Comparison of ENCODE assay signal across 22 cellular contexts in the genomic region with DNA sequence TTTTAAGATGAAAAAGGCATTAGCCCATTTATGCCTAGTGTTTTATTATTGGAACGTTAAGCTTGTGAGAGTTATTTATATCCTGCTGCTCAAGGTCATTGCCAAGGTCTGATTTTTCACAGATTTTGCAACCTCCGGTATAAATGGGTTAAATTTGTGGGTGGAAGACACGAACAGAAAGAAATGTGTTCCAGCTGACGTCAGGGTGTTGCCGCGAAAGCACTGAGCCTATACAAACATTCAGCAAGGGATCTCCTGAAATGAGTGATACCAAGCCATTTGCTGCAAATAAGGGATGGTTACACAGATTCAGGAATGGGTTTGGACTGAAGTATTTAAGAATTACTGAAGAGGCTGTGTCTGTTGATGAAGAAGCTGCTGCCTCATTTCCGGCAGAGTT. TPM values are rescaled to one million over a fixed set of nuclear protein-coding genes. Genes with fewer than 3 reads are reported as not detected.
DNase-seq lines count a peak whose midpoint lies in the region; ATAC-seq, FAIRE-seq and TF ChIP-seq lines count a peak whose summit lies in the region.
"Had no signal": no experiment of that assay in that cellular context is flagged by ENCODE, and none has a peak within 500 bp of the region (broad histone marks: within the 10 kb centered on the region; RNA-seq: fewer than 3 reads in every experiment).

No MANE protein-coding gene starts in this region.

- H3K36me3 ChIP-seq in K562 (ENCODE audit: control insufficient read depth, insufficient read depth, low read length) (peaks cover 62% of the 10 kb centered on the region), HepG2 (replicated peaks in 1 of 2; ENCODE audit: control insufficient read depth in 1 of 2, insufficient read depth in 2 of 2, low read length in 2 of 2) (peaks cover 4 to 6% of the 10 kb centered on the region in 2 experiments; a peak in 2 of 5 replicates)
- H3K36me3 ChIP-seq: prostate gland had no signal

- FAIRE-seq in K562 (lab: Jason Lieb, UNC) (no peak), HepG2 (lab: Jason Lieb, UNC) (no peak)
- FAIRE-seq: endometrium, GM18507, TTC549 had no signal

- intact Hi-C loops in K562 (cut with micrococcal nuclease) = no loop called here
- intact Hi-C loops in HepG2 (cut with micrococcal nuclease; ENCODE audit: unreplicated experiment) = no loop called here

- in situ Hi-C loops in K562 (cut with MboI) = no loop called here
- in situ Hi-C loops in HepG2 (cut with HindIII; ENCODE audit: extremely low pct_ligation_motif_present, low pct_unique_long_range_greater_than_20kb) = no loop called here

- no peak for TF ChIP-seq CTCF in 22Rv1 (IDR thresholded peaks at IDR 0.05)
- TF ChIP-seq CTCF in K562 (IDR thresholded peaks at IDR 0.05 in 2 of 3, conservative IDR thresholded peaks at IDR 0.05 in 1 of 3; ENCODE audit: insufficient read depth in 2 of 3, low read depth in 1 of 3, low read length in 3 of 3) = no peak
- TF ChIP-seq CTCF in HepG2 (CRISPR knock-in tag; IDR thresholded peaks at IDR 0.05) = no peak

- H4K20me1 ChIP-seq in K562 (replicated peaks; ENCODE audit: control insufficient read depth, insufficient read depth, low read length) = 0 out of 2 replicates have a peak, but pooled peaks cover 3% of the 10 kb centered on the region
- H4K20me1 ChIP-seq in HepG2 (ENCODE audit: insufficient read depth, low read length) = no peaks in the 10 kb centered on the region

- H3K27me3 ChIP-seq in K562 (ENCODE audit: control insufficient read depth in 2 of 2, insufficient read depth in 2 of 2, low read length in 2 of 2) = no peaks in the 10 kb centered on the region
- no peaks in the 10 kb centered on the region for H3K27me3 ChIP-seq in HepG2 (ENCODE audit: control insufficient read depth in 1 of 2, insufficient read depth in 2 of 2, low read length in 2 of 2)
- H3K27me3 ChIP-seq: adrenal gland had no signal

- peak; percentile 33 for DNase-seq in EL
- no peak for DNase-seq in K562 (ENCODE audit: extremely low read depth in 1 of 4, low spot score in 3 of 4)
- DNase-seq in HepG2 (ENCODE audit: low spot score) = no peak
- DNase-seq in NCI-H2081 treated with DMSO at 0.1 percent for 48 hours (lab: John Stamatoyannopoulos, UW) = no peak
- DNase-seq in NCI-H2107 treated with DMSO at 0.1 percent for 48 hours (lab: John Stamatoyannopoulos, UW; ENCODE audit: unreplicated experiment) = no peak
- no peak for DNase-seq in GF-D8 (lab: John Stamatoyannopoulos, UW)
- DNase-seq: activated CD4-positive, alpha-beta T cell treated with anti-CD3 and anti-CD28 coated beads, Interleukin-2, amount 10 ng/mL, durations not matched to agents 7 days and 5 days; activated T-cell treated with anti-CD3 and anti-CD28 coated beads, Interleukin-2, amount 50 U/mL, for 48 hours; glutamatergic neuron; lower lobe of right lung; MV-4-11; naive thymus-derived CD4-positive, alpha-beta T cell; NCI-H2081; NCI-H526; stimulated activated naive CD8-positive, alpha-beta T cell treated with anti-CD3 and anti-CD28 coated beads, Interleukin-15, amount 100 ng/mL, for 72 hours had no signal

- H3K9ac ChIP-seq in K562 (ENCODE audit: insufficient read depth in 1 of 2, low read depth in 2 of 2, low read length in 2 of 2) (no peak overlapping the region), HepG2 (ENCODE audit: insufficient read depth, low read depth, low read length) (no peak overlapping the region)

- no peak for TF ChIP-seq RAD21 in K562 (CRISPR knock-in tag; conservative IDR thresholded peaks at IDR 0.05 in 1 of 2, IDR thresholded peaks at IDR 0.05 in 1 of 2)
- no peak for TF ChIP-seq RAD21 in HepG2 (CRISPR knock-in tag; IDR thresholded peaks at IDR 0.05)

- 69% methylated on average over 7 of the region's 7 CpGs for WGBS in K562 (ENCODE audit: insufficient coverage, low coverage, missing lambda C conversion rate)
- WGBS in HepG2 (ENCODE audit: low lambda C conversion rate) = 80% methylated on average over 7 of the region's 7 CpGs

- H2AFZ ChIP-seq in K562 (ENCODE audit: low read depth, low read length) (no peak overlapping the region), HepG2 (ENCODE audit: low read length) (no peak overlapping the region)

- no peaks in the 10 kb centered on the region for H3K9me3 ChIP-seq in K562 (replicated peaks; ENCODE audit: control insufficient read depth, insufficient read depth, low read depth, low read length)
- H3K9me3 ChIP-seq in HepG2 (ENCODE audit: low read length) = no peaks in the 10 kb centered on the region
- H3K9me3 ChIP-seq: adrenal gland, lower lobe of right lung, prostate gland had no signal

- no peaks in the 10 kb centered on the region for H3K9me1 ChIP-seq in K562 (ENCODE audit: control insufficient read depth, insufficient read depth, low read length)

- TSS peak; percentile 16 for BruUV-seq in K562 (replicated peaks; lab: Mats Ljungman, UMichigan)
- BruUV-seq in HepG2 (replicated peaks; lab: Mats Ljungman, UMichigan) = TSS peak; percentile 18

- H3K27ac ChIP-seq in 22Rv1 = 0 out of 2 replicates have a peak overlapping the region, but pooled peaks have one; percentile 1
- no peak overlapping the region for H3K27ac ChIP-seq in K562 (ENCODE audit: extremely low read depth, low read depth, low read length)
- no peak overlapping the region for H3K27ac ChIP-seq in HepG2 (ENCODE audit: extremely low read length, insufficient read depth, low read length)
- H3K27ac ChIP-seq: lower lobe of right lung, prostate gland had no signal

- TF ChIP-seq POLR2A in K562 (conservative IDR thresholded peaks at IDR 0.05) (no peak), HepG2 (IDR thresholded peaks at IDR 0.05; ENCODE audit: insufficient read depth in 1 of 2, low read depth in 2 of 2, low read length in 2 of 2) (no peak)

- TF ChIP-seq EP300 in K562 (IDR thresholded peaks at IDR 0.05; ENCODE audit: low read length) (no peak), HepG2 (IDR thresholded peaks at IDR 0.05; ENCODE audit: low read depth in 2 of 2, low read length in 2 of 2) (no peak), HepG2 (CRISPR knock-in tag; IDR thresholded peaks at IDR 0.05; ENCODE audit: borderline replicate concordance) (no peak)

- POLR2A ChIA-PET in K562 (lab: Yijun Ruan, JAX) = no interaction called here
- POLR2A ChIA-PET in HepG2 (lab: Yijun Ruan, JAX) = no interaction called here

- CTCF ChIA-PET in K562 (lab: Yijun Ruan, JAX; ENCODE audit: low intra/inter-chr PET ratio) (interaction anchor here (0.5 kb wide), 1 partner anchor 309 kb away, joined by 3 read pairs; no protein-coding TSS in a partner anchor), HepG2 (lab: Yijun Ruan, JAX; ENCODE audit: low intra/inter-chr PET ratio, low total read pairs) (no interaction called here)

- no peak overlapping the region for H3K4me3 ChIP-seq in K562
- no peak overlapping the region for H3K4me3 ChIP-seq in HepG2 (replicated peaks in 1 of 3; ENCODE audit: insufficient read depth in 1 of 3, low read depth in 2 of 3, low read length in 3 of 3)
- H3K4me3 ChIP-seq: adrenal gland, lower lobe of right lung, prostate gland had no signal

- H3K4me1 ChIP-seq in K562 (replicated peaks in 1 of 2; ENCODE audit: control insufficient read depth in 2 of 2, insufficient read depth in 2 of 2, low read length in 2 of 2) (no peaks in the 10 kb centered on the region), HepG2 (ENCODE audit: insufficient read depth, low read length) (no peaks in the 10 kb centered on the region)
- H3K4me1 ChIP-seq: lower lobe of right lung, prostate gland had no signal

- ATAC-seq in K562 = no peak
- peak; percentile 19; the same call in 2 of the 3 replicates for ATAC-seq in HepG2
- no peak for ATAC-seq in GM21825 (IDR thresholded peaks at IDR 0.05; ENCODE audit: unreplicated experiment)
- ATAC-seq: lower lobe of right lung; naive thymus-derived CD4-positive, alpha-beta T cell; stimulated activated naive CD8-positive, alpha-beta T cell treated with anti-CD3 and anti-CD28 coated beads, Interleukin-15, amount 100 ng/mL, for 72 hours had no signal

- H3K79me2 ChIP-seq in K562 (ENCODE audit: control insufficient read depth, insufficient read depth, low read length) (no peaks in the 10 kb centered on the region; the same call in 2 of the 3 replicates), HepG2 (ENCODE audit: insufficient read depth, low read length) (no peaks in the 10 kb centered on the region)

- H3K4me2 ChIP-seq in K562 (ENCODE audit: insufficient read depth, low read length) (no peak overlapping the region), HepG2 (ENCODE audit: low read depth, low read length) (no peak overlapping the region)

RNA-seq across cellular contexts. Expression of a gene that starts 32.2 kb away (rescaled TPM):
- 40.9 and 83.3 TPM in 2 replicates for total RNA-seq in K562 (2011; cell fraction: chromatin; rRNA removed; ENCODE audit: low replicate concordance)
- 32.5 and 42.5 TPM in 2 replicates for total RNA-seq in K562 (2011; cell fraction: nucleolus; rRNA removed)
- total RNA-seq in K562 (2011; cell fraction: nucleoplasm; rRNA removed) = 60.3 and 83.3 TPM in 2 replicates
- total RNA-seq in K562 (2014; rRNA removed) (64.2 and 87.1 TPM in 2 replicates), K562 (2014; rRNA removed; fragmentation: Illumina TruSeq; extraction: Trizol) (67.2 and 76.3 TPM in 2 replicates), K562 (2015; rRNA removed; fragmentation: Illumina TruSeq; extraction: Trizol) (75.9 and 83.7 TPM in 2 replicates), K562 (2021) (68.1 and 74.5 TPM in 2 replicates), HepG2 (2016; rRNA removed; fragmentation: Illumina TruSeq; extraction: Trizol) (69.5 and 99.0 TPM in 2 replicates)
- polyA plus RNA-seq in K562 (2011; rRNA removed) (53.5 and 71.3 TPM in 2 replicates), K562 (2014; fragmentation: Illumina TruSeq; extraction: Trizol) (60.9 and 63.5 TPM in 2 replicates), K562 (2014; fragmentation: Nextera tagmentation; extraction: Ambion mirVana) (10 to 100 TPM; 28.7 to 43.9 TPM), K562 (2014; rRNA removed) (70.0 and 71.9 TPM in 2 replicates), HepG2 (2011; rRNA removed) (53.5 and 58.1 TPM in 2 replicates)
- 31.2 and 37.7 TPM in 2 replicates for polyA plus RNA-seq in K562 (2011; cell fraction: cytosol; rRNA removed)
- 22.2 and 24.8 TPM in 2 replicates for polyA plus RNA-seq in K562 (2011; cell fraction: nucleus; rRNA removed)
- 47.8 and 59.5 TPM in 2 replicates for polyA plus RNA-seq in K562 (2012)
- polyA minus RNA-seq in K562 (2011; rRNA and poly(A)+ RNA removed) = 66.2 and 73.9 TPM in 2 replicates
- polyA minus RNA-seq in K562 (2011; cell fraction: cytosol; rRNA and poly(A)+ RNA removed) = 73.0 and 84.8 TPM in 2 replicates
- 23.7 and 32.3 TPM in 2 replicates for polyA minus RNA-seq in K562 (2011; cell fraction: nucleus; rRNA and poly(A)+ RNA removed)
- 5.6 and 6.1 TPM in 2 replicates for total RNA-seq in HepG2 (2016; cell fraction: cytosol; rRNA removed; fragmentation: Illumina TruSeq; extraction: Trizol; ENCODE audit: low read depth)
- 72.8 and 96.2 TPM in 2 replicates for total RNA-seq in HepG2 (2016; cell fraction: insoluble cytoplasmic fraction; rRNA removed; fragmentation: Illumina TruSeq; extraction: Trizol)
- 22.7 and 24.4 TPM in 2 replicates for total RNA-seq in HepG2 (2016; cell fraction: membrane; rRNA removed; fragmentation: Illumina TruSeq; extraction: Trizol)
- 94.1 and 117 TPM in 2 replicates for total RNA-seq in HepG2 (2016; cell fraction: nucleus; rRNA removed; fragmentation: Illumina TruSeq; extraction: Trizol)
- 37.5 and 40.2 TPM in 2 replicates for polyA plus RNA-seq in HepG2 (2011; cell fraction: cytosol; rRNA removed)
- polyA plus RNA-seq in HepG2 (2011; cell fraction: nucleus; rRNA removed) = 19.9 and 28.3 TPM in 2 replicates
- 72.6 and 86.3 TPM in 2 replicates for polyA plus RNA-seq in HepG2 (2012)
- 5.7 and 6.0 TPM in 2 replicates for polyA plus RNA-seq in HepG2 (2016; cell fraction: cytosol; fragmentation: Illumina TruSeq; extraction: Trizol; ENCODE audit: low read depth)
- 72.8 and 74.1 TPM in 2 replicates for polyA plus RNA-seq in HepG2 (2016; cell fraction: insoluble cytoplasmic fraction; fragmentation: Illumina TruSeq; extraction: Trizol; ENCODE audit: low read depth)
- polyA plus RNA-seq in HepG2 (2016; cell fraction: membrane; fragmentation: Illumina TruSeq; extraction: Trizol; ENCODE audit: low read depth) = 15.5 and 17.7 TPM in 2 replicates
- 124 and 128 TPM in 2 replicates for polyA plus RNA-seq in HepG2 (2016; cell fraction: nucleus; fragmentation: Illumina TruSeq; extraction: Trizol; ENCODE audit: insufficient read depth, low read depth)
- 28.2 and 108 TPM in 2 replicates for polyA minus RNA-seq in HepG2 (2011; rRNA and poly(A)+ RNA removed; ENCODE audit: low replicate concordance)
- 106 and 113 TPM in 2 replicates for polyA minus RNA-seq in HepG2 (2011; cell fraction: cytosol; rRNA and poly(A)+ RNA removed)
- 54.2 and 66.6 TPM in 2 replicates for polyA minus RNA-seq in HepG2 (2011; cell fraction: nucleus; rRNA and poly(A)+ RNA removed)

RNA-seq across cellular contexts. Expression of a gene that starts 32.5 kb away (rescaled TPM):
- total RNA-seq in K562 (2011; cell fraction: chromatin; rRNA removed; ENCODE audit: low replicate concordance) = 8.1 and 57.0 TPM in 2 replicates
- 4.2 and 9.7 TPM in 2 replicates for total RNA-seq in K562 (2011; cell fraction: nucleolus; rRNA removed)
- total RNA-seq in K562 (2011; cell fraction: nucleoplasm; rRNA removed) = 9.6 and 14.3 TPM in 2 replicates
- total RNA-seq in K562 (2014; rRNA removed) = 14.7 and 21.6 TPM in 2 replicates
- total RNA-seq in K562 (2014; rRNA removed; fragmentation: Illumina TruSeq; extraction: Trizol) = 29.5 and 35.9 TPM in 2 replicates
- total RNA-seq in K562 (2015; rRNA removed; fragmentation: Illumina TruSeq; extraction: Trizol) = 29.7 and 34.2 TPM in 2 replicates
- 20.4 TPM in 2 replicates for total RNA-seq in K562 (2021)
- polyA plus RNA-seq in K562 (2011; rRNA removed) = 21.1 and 22.2 TPM in 2 replicates
- 1.9 and 4.5 TPM in 2 replicates for polyA plus RNA-seq in K562 (2011; cell fraction: cytosol; rRNA removed)
- 15.4 and 24.3 TPM in 2 replicates for polyA plus RNA-seq in K562 (2011; cell fraction: nucleus; rRNA removed)
- 22.2 and 25.5 TPM in 2 replicates for polyA plus RNA-seq in K562 (2012)
- polyA plus RNA-seq in K562 (2014; fragmentation: Illumina TruSeq; extraction: Trizol) = 23.4 and 24.3 TPM in 2 replicates
- 10 to 100 TPM; 19.5 to 24.6 TPM for polyA plus RNA-seq in K562 (2014; fragmentation: Nextera tagmentation; extraction: Ambion mirVana)
- polyA plus RNA-seq in K562 (2014; rRNA removed) = 20.2 and 24.7 TPM in 2 replicates
- polyA minus RNA-seq in K562 (2011; rRNA and poly(A)+ RNA removed) = 25.3 and 42.5 TPM in 2 replicates
- 12.2 and 14.1 TPM in 2 replicates for polyA minus RNA-seq in K562 (2011; cell fraction: cytosol; rRNA and poly(A)+ RNA removed)
- polyA minus RNA-seq in K562 (2011; cell fraction: nucleus; rRNA and poly(A)+ RNA removed) = 11.0 and 25.7 TPM in 2 replicates
- 16.3 and 18.4 TPM in 2 replicates for total RNA-seq in HepG2 (2016; rRNA removed; fragmentation: Illumina TruSeq; extraction: Trizol)
- 17.3 and 18.2 TPM in 2 replicates for total RNA-seq in HepG2 (2016; cell fraction: cytosol; rRNA removed; fragmentation: Illumina TruSeq; extraction: Trizol; ENCODE audit: low read depth)
- total RNA-seq in HepG2 (2016; cell fraction: insoluble cytoplasmic fraction; rRNA removed; fragmentation: Illumina TruSeq; extraction: Trizol) = 17.8 and 21.9 TPM in 2 replicates
- total RNA-seq in HepG2 (2016; cell fraction: membrane; rRNA removed; fragmentation: Illumina TruSeq; extraction: Trizol) = 11.6 and 12.8 TPM in 2 replicates
- total RNA-seq in HepG2 (2016; cell fraction: nucleus; rRNA removed; fragmentation: Illumina TruSeq; extraction: Trizol) = 29.6 and 32.6 TPM in 2 replicates
- polyA plus RNA-seq in HepG2 (2011; rRNA removed) = 1.4 and 1.9 TPM in 2 replicates
- polyA plus RNA-seq in HepG2 (2011; cell fraction: cytosol; rRNA removed) = 0.35 and 1.1 TPM in 2 replicates
- polyA plus RNA-seq in HepG2 (2011; cell fraction: nucleus; rRNA removed) = 3.0 and 3.7 TPM in 2 replicates
- polyA plus RNA-seq in HepG2 (2012) = 3.6 and 4.3 TPM in 2 replicates
- polyA plus RNA-seq in HepG2 (2016; cell fraction: cytosol; fragmentation: Illumina TruSeq; extraction: Trizol; ENCODE audit: low read depth) = 0.44 and 1.0 TPM in 2 replicates
- polyA plus RNA-seq in HepG2 (2016; cell fraction: insoluble cytoplasmic fraction; fragmentation: Illumina TruSeq; extraction: Trizol; ENCODE audit: low read depth) = 13.0 and 14.4 TPM in 2 replicates
- polyA plus RNA-seq in HepG2 (2016; cell fraction: membrane; fragmentation: Illumina TruSeq; extraction: Trizol; ENCODE audit: low read depth) = 1.4 and 1.9 TPM in 2 replicates
- 19.8 and 21.6 TPM in 2 replicates for polyA plus RNA-seq in HepG2 (2016; cell fraction: nucleus; fragmentation: Illumina TruSeq; extraction: Trizol; ENCODE audit: insufficient read depth, low read depth)
- 2.7 and 3.0 TPM in 2 replicates for polyA minus RNA-seq in HepG2 (2011; rRNA and poly(A)+ RNA removed; ENCODE audit: low replicate concordance)
- 1.8 and 2.7 TPM in 2 replicates for polyA minus RNA-seq in HepG2 (2011; cell fraction: cytosol; rRNA and poly(A)+ RNA removed)
- polyA minus RNA-seq in HepG2 (2011; cell fraction: nucleus; rRNA and poly(A)+ RNA removed) = 15.3 and 18.8 TPM in 2 replicates
